In the genomic region with DNA sequence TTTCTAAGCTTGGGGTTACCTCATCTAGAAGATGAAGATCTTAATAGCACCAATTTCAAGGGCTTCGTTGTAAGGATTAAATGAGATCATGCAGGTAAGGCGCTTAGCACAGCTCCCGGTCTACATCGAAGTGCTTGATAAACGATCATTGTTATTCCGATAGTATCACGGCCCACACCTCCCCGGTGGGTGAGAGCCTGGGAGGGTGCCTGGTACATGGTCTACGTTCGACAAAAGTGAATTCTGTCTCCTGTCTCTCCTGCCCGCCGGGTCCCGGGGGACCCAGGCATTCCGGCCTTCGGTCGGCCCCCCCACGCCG, we compare ENCODE assay signal across 1 cellular context.
A peak's percentile ranks its signal among the peaks of the same experiment; 100 is the strongest.
TF ChIP-seq lines count a peak whose summit lies in the region.

No MANE protein-coding gene starts in this region.

TF ChIP-seq in HepG2, 621 proteins besides CTCF, POLR2A, EP300 and RAD21:
- TF ChIP-seq, protein P1, sequence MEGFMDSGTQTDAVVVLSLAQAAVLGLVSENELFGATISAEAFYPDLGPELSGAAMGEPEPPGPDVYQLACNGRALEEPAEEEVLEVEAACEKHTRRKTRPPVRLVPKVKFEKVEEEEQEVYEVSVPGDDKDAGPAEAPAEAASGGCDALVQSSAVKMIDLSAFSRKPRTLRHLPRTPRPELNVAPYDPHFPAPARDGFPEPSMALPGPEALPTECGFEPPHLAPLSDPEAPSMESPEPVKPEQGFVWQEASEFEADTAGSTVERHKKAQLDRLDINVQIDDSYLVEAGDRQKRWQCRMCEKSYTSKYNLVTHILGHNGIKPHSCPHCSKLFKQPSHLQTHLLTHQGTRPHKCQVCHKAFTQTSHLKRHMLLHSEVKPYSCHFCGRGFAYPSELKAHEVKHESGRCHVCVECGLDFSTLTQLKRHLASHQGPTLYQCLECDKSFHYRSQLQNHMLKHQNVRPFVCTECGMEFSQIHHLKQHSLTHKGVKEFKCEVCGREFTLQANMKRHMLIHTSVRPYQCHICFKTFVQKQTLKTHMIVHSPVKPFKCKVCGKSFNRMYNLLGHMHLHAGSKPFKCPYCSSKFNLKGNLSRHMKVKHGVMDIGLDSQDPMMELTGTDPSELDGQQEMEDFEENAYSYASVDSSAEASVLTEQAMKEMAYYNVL (CRISPR knock-in tag; IDR thresholded peaks at IDR 0.05; ENCODE audit: borderline replicate concordance): no peak
- TF ChIP-seq POLR2G (IDR thresholded peaks at IDR 0.05; ENCODE audit: low read depth, low read length): 0 out of 2 replicates have a peak, but pooled peaks have one; percentile 15
